Comparison of ENCODE assay signal across 9 cellular contexts in the genomic region with DNA sequence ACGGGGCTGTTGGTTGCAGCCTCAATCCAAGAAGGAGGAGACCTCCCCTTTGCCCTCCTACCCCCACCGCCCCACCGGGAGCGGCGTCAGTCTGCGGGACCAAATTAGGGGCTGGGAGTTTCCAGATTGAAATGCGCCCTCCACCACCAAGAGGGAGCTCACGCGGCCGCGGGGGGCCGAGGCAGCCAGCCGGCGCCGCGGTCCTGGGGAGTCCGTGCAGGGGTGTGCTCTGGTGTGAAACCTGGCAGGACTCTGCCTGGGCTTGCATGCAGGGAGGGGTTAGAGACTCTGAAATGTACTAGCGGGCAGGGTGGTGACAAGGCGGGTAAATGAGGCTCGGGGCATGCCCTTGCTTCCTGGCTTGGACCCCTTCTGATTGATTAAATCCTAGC. TPM values are rescaled to one million over a fixed set of nuclear protein-coding genes. Genes with fewer than 3 reads are reported as not detected.
A peak's percentile ranks its signal among the peaks of the same experiment; 100 is the strongest.
DNase-seq lines count a peak whose midpoint lies in the region; ATAC-seq and TF ChIP-seq lines count a peak whose summit lies in the region.
"Had no signal": no experiment of that assay in that cellular context is flagged by ENCODE, and none has a peak within 500 bp of the region (broad histone marks: within the 10 kb centered on the region; RNA-seq: fewer than 3 reads in every experiment).

No MANE protein-coding gene starts in this region.

- peak overlapping the region; percentile 99 for H2AFZ ChIP-seq in smooth muscle cell (ENCODE audit: low read depth)

- H3K36me3 ChIP-seq in iPS-20b (ENCODE audit: insufficient read depth, low read depth, low read length) (no peaks in the 10 kb centered on the region), smooth muscle cell (ENCODE audit: low read depth) (no peaks in the 10 kb centered on the region)

- peak overlapping the region; percentile 62 for H3K4me3 ChIP-seq in iPS-20b (ENCODE audit: low read length)
- H3K4me3 ChIP-seq in smooth muscle cell: peak overlapping the region; percentile 90

- DNase-seq in HK-2 (ENCODE audit: unreplicated experiment) (peak; percentile 25), smooth muscle cell (lab: John Stamatoyannopoulos, UW; ENCODE audit: unreplicated experiment) (no peak), NOMO-1 (lab: John Stamatoyannopoulos, UW; ENCODE audit: unreplicated experiment in 2 of 2) (no peak), NOMO-1 treated with DMSO at 0.1 percent for 48 hours (lab: John Stamatoyannopoulos, UW; ENCODE audit: unreplicated experiment) (no peak)
- DNase-seq in stimulated activated naive CD8-positive, alpha-beta T cell treated with anti-CD3 and anti-CD28 coated beads, Interleukin-15, amount 100 ng/mL, for 72 hours: no peak
- DNase-seq in activated naive CD4-positive, alpha-beta T cell treated with anti-CD3 and anti-CD28 coated beads, Interleukin-2, amount 10 ng/mL, durations not matched to agents 7 days and 5 days: no peak

- H3K4me1 ChIP-seq in iPS-20b (ENCODE audit: insufficient read depth, low read length) (peaks cover 4% of the 10 kb centered on the region; the same call in 1 of the 2 replicates), smooth muscle cell (ENCODE audit: low read depth) (peaks cover 8% of the 10 kb centered on the region)

- peaks cover 6% of the 10 kb centered on the region for H3K79me2 ChIP-seq in smooth muscle cell (ENCODE audit: low read depth)

- peaks cover 4 to 9% (median 7%) of the 10 kb centered on the region in 5 experiments for H3K9me3 Mint-ChIP-seq in brain
- H3K9me3 Mint-ChIP-seq in stimulated activated naive CD8-positive, alpha-beta T cell treated with anti-CD3 and anti-CD28 coated beads, Interleukin-15, amount 100 ng/mL, for 72 hours: peaks cover 0 to 5% of the 10 kb centered on the region in 2 donors
- no peaks in the 10 kb centered on the region for H3K9me3 Mint-ChIP-seq in activated naive CD4-positive, alpha-beta T cell treated with anti-CD3 and anti-CD28 coated beads, Interleukin-2, amount 10 ng/mL, durations not matched to agents 7 days and 5 days
- H3K9me3 Mint-ChIP-seq: T-helper 1 cell treated with Interleukin-12 subunit alpha and Interleukin-12 subunit beta and Interleukin-4 antibody, amounts not matched to agents 30 μg/mL and 1 μg/mL, for 36 hours had no signal

- TF ChIP-seq CTCF in brain (conservative IDR thresholded peaks at IDR 0.05) (no peak), smooth muscle cell (IDR thresholded peaks at IDR 0.05; ENCODE audit: borderline replicate concordance, insufficient read depth, poor library complexity, severe bottlenecking) (no peak)

- ATAC-seq in stimulated activated naive CD8-positive, alpha-beta T cell treated with anti-CD3 and anti-CD28 coated beads, Interleukin-15, amount 100 ng/mL, for 72 hours: no peak

- H3K27ac ChIP-seq in iPS-20b (ENCODE audit: low read length) (no peak overlapping the region), smooth muscle cell (ENCODE audit: low read depth) (no peak overlapping the region)

- CTCF ChIA-PET in activated naive CD4-positive, alpha-beta T cell treated with anti-CD3 and anti-CD28 coated beads, Interleukin-2, amount 10 ng/mL, durations not matched to agents 7 days and 5 days (lab: Charles Lee): no interaction called here

- H3K27me3 ChIP-seq in iPS-20b (ENCODE audit: insufficient read depth, low read length) (peaks cover 53% of the 10 kb centered on the region), smooth muscle cell (ENCODE audit: low read depth) (peaks cover 7% of the 10 kb centered on the region)

- H3K4me1 Mint-ChIP-seq in brain: peaks cover 21% of the 10 kb centered on the region
- H3K4me1 Mint-ChIP-seq in stimulated activated naive CD8-positive, alpha-beta T cell treated with anti-CD3 and anti-CD28 coated beads, Interleukin-15, amount 100 ng/mL, for 72 hours: peaks cover 8% of the 10 kb centered on the region
- no peaks in the 10 kb centered on the region for H3K4me1 Mint-ChIP-seq in activated naive CD4-positive, alpha-beta T cell treated with anti-CD3 and anti-CD28 coated beads, Interleukin-2, amount 10 ng/mL, durations not matched to agents 7 days and 5 days

- H3F3A ChIP-seq in smooth muscle cell (ENCODE audit: low read depth): peaks cover 17% of the 10 kb centered on the region

- peaks cover 3% of the 10 kb centered on the region for H3K36me3 Mint-ChIP-seq in brain
- peaks cover 2% of the 10 kb centered on the region for H3K36me3 Mint-ChIP-seq in activated naive CD4-positive, alpha-beta T cell treated with anti-CD3 and anti-CD28 coated beads, Interleukin-2, amount 10 ng/mL, durations not matched to agents 7 days and 5 days

- H3K27me3 Mint-ChIP-seq in brain: peaks cover 58% of the 10 kb centered on the region
- H3K27me3 Mint-ChIP-seq in stimulated activated naive CD8-positive, alpha-beta T cell treated with anti-CD3 and anti-CD28 coated beads, Interleukin-15, amount 100 ng/mL, for 72 hours: peaks cover 63% of the 10 kb centered on the region
- H3K27me3 Mint-ChIP-seq in activated naive CD4-positive, alpha-beta T cell treated with anti-CD3 and anti-CD28 coated beads, Interleukin-2, amount 10 ng/mL, durations not matched to agents 7 days and 5 days: peaks cover 36% of the 10 kb centered on the region

- H3K9ac ChIP-seq in iPS-20b (ENCODE audit: low read depth, low read length): peak overlapping the region; percentile 68; the same call in 1 of the 2 replicates
- H3K9ac ChIP-seq in smooth muscle cell (ENCODE audit: low read depth): peak overlapping the region; percentile 10

- 7% methylated on average over 19 of the region's 20 CpGs for WGBS in smooth muscle cell (ENCODE audit: low lambda C conversion rate)

- H3K27ac Mint-ChIP-seq in brain: peak overlapping the region in 3 of 5 experiments; percentile 31 to 80 (median 33)
- H3K27ac Mint-ChIP-seq in stimulated activated naive CD8-positive, alpha-beta T cell treated with anti-CD3 and anti-CD28 coated beads, Interleukin-15, amount 100 ng/mL, for 72 hours: no peak overlapping the region
- no peak overlapping the region for H3K27ac Mint-ChIP-seq in activated naive CD4-positive, alpha-beta T cell treated with anti-CD3 and anti-CD28 coated beads, Interleukin-2, amount 10 ng/mL, durations not matched to agents 7 days and 5 days
- H3K27ac Mint-ChIP-seq: T-helper 1 cell treated with Interleukin-12 subunit alpha and Interleukin-12 subunit beta and Interleukin-4 antibody, amounts not matched to agents 30 μg/mL and 1 μg/mL, for 36 hours had no signal

- H3K4me3 Mint-ChIP-seq in brain: peak overlapping the region; percentile 82 to 92 (median 88)
- no peak overlapping the region for H3K4me3 Mint-ChIP-seq in stimulated activated naive CD8-positive, alpha-beta T cell treated with anti-CD3 and anti-CD28 coated beads, Interleukin-15, amount 100 ng/mL, for 72 hours
- no peak overlapping the region for H3K4me3 Mint-ChIP-seq in activated naive CD4-positive, alpha-beta T cell treated with anti-CD3 and anti-CD28 coated beads, Interleukin-2, amount 10 ng/mL, durations not matched to agents 7 days and 5 days
- H3K4me3 Mint-ChIP-seq: T-helper 1 cell treated with Interleukin-12 subunit alpha and Interleukin-12 subunit beta and Interleukin-4 antibody, amounts not matched to agents 30 μg/mL and 1 μg/mL, for 36 hours had no signal

- peak overlapping the region; percentile 99 for H3K4me2 ChIP-seq in smooth muscle cell

- no peaks in the 10 kb centered on the region for H4K20me1 ChIP-seq in smooth muscle cell (ENCODE audit: low read depth)

- H3K9me3 ChIP-seq in iPS-20b (ENCODE audit: insufficient read depth, low read depth, low read length): no peaks in the 10 kb centered on the region
- H3K9me3 ChIP-seq in smooth muscle cell (replicated peaks; ENCODE audit: low read depth): no peaks in the 10 kb centered on the region

RNA-seq across cellular contexts. Expression of gene FBN2, which starts 1.0 kb away (rescaled TPM):
- polyA plus RNA-seq in brain (ENCODE audit: insufficient read depth, low read depth, low replicate concordance) (0.70 TPM), smooth muscle cell (10.0 and 17.2 TPM in 2 replicates)
- 25.9 and 36.5 TPM in 2 replicates for total RNA-seq in smooth muscle cell

Comparison
In these comparisons a context has a peak if more than half of its experiments do, and no peak if none do; other contexts are left out.
1. H3K27ac Mint-ChIP-seq: peak in brain (3 of 5); none in stimulated activated naive CD8-positive, alpha-beta T cell treated with anti-CD3 and anti-CD28 coated beads, Interleukin-15, amount 100 ng/mL, for 72 hours (0 of 2) and activated naive CD4-positive, alpha-beta T cell treated with anti-CD3 and anti-CD28 coated beads, Interleukin-2, amount 10 ng/mL, durations not matched to agents 7 days and 5 days (single experiment).
2. H3K4me3 Mint-ChIP-seq: peak in brain (5 of 5); none in stimulated activated naive CD8-positive, alpha-beta T cell treated with anti-CD3 and anti-CD28 coated beads, Interleukin-15, amount 100 ng/mL, for 72 hours (0 of 2) and activated naive CD4-positive, alpha-beta T cell treated with anti-CD3 and anti-CD28 coated beads, Interleukin-2, amount 10 ng/mL, durations not matched to agents 7 days and 5 days (single experiment).